ENCODE assay signal across 1 cellular context in the genomic region with DNA sequence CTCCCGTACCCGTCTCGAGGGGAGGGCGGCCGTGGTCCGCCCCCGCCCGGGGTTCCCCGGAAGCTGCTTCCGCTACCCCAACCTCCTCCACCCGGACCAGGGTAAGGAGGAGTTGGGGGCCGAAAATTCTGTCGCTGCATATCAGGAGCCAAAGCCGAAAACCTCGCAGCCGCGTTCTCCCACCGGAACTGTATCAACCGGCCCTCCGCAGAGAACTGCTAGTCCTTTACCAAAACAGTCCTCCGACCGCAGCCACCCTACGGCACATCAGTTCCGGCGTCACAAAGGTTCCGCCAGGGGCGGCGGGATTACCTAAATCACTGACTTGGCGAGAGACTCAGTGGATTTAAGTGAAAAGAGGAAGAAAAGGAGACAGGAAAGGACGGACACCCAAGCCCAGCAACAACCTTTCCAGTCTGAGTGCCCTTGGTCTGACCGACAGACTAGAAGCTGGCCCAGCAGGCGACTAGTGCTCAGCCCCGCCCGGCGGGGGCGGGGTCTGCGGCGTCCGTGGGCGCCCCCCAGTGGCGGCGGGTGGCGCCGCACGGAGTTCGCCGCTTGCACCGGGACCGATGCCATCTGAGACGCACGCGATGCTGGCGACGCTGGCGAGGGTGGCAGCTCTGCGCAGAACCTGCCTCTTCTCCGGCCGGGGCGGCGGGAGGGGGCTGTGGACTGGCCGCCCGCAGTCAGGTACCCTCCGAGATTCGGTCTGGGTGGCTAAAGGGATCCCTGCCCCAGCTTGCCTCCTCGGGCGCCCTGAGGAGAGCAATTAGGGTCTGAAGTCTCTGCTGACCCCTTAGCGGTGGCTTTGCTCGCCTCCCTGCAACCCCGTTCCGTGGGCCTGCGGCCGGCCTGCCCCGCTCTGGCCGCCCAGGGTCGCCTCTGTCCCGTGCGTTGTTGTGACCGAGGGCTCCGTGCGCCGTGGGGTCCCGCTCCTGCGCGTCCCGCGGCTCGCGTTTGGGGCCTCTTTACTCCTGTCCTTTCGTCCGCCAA.
TF ChIP-seq lines count a peak whose summit lies in the region.

A gene (minus strand): TSS at position 195 of the 996 bp plus-strand sequence. CDS start 55 bp downstream, at position 140.
A gene (plus strand): TSS at position 578 of the 996 bp plus-strand sequence.

TF ChIP-seq in K562, 482 proteins besides CTCF, POLR2A, EP300 and RAD21 (continued from another document and continues in another):
- peak; percentile 78 for TF ChIP-seq NEUROD1 (IDR thresholded peaks at IDR 0.05; ENCODE audit: borderline replicate concordance, low read depth, low read length, partially characterized antibody)
- 0 out of 2 replicates have a peak, but pooled peaks have one; percentile 21 for TF ChIP-seq CREB1 (IDR thresholded peaks at IDR 0.05)
- TF ChIP-seq CREB1 (CRISPR knock-in tag; IDR thresholded peaks at IDR 0.05), result peak; percentile 59; the same call in 1 of the 2 replicates
- no peak for TF ChIP-seq PRPF4 (IDR thresholded peaks at IDR 0.05; ENCODE audit: insufficient read depth, low read depth, low read length, poor library complexity, severe bottlenecking)
- no peak for TF ChIP-seq FOXA1 (IDR thresholded peaks at IDR 0.05; ENCODE audit: borderline replicate concordance)
- TF ChIP-seq PCBP1 (IDR thresholded peaks at IDR 0.05; ENCODE audit: low read depth, low read length, poor library complexity, severe bottlenecking), result peak; percentile 62
- TF ChIP-seq KLF13 (tag; IDR thresholded peaks at IDR 0.05; ENCODE audit: borderline replicate concordance, low read depth), result peak; percentile 100
- TF ChIP-seq BCL6 (CRISPR knock-in tag; IDR thresholded peaks at IDR 0.05), result no peak
- TF ChIP-seq PURB (CRISPR knock-in tag; IDR thresholded peaks at IDR 0.05; ENCODE audit: low read depth), result no peak
- TF ChIP-seq, protein P1, sequence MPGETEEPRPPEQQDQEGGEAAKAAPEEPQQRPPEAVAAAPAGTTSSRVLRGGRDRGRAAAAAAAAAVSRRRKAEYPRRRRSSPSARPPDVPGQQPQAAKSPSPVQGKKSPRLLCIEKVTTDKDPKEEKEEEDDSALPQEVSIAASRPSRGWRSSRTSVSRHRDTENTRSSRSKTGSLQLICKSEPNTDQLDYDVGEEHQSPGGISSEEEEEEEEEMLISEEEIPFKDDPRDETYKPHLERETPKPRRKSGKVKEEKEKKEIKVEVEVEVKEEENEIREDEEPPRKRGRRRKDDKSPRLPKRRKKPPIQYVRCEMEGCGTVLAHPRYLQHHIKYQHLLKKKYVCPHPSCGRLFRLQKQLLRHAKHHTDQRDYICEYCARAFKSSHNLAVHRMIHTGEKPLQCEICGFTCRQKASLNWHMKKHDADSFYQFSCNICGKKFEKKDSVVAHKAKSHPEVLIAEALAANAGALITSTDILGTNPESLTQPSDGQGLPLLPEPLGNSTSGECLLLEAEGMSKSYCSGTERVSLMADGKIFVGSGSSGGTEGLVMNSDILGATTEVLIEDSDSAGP (CRISPR knock-in tag; IDR thresholded peaks at IDR 0.05), result 0 out of 2 replicates have a peak, but pooled peaks have one; percentile 23
- TF ChIP-seq NUFIP1 (IDR thresholded peaks at IDR 0.05; ENCODE audit: partially characterized antibody), result no peak
- no peak for TF ChIP-seq RBM39 (optimal IDR thresholded peaks at IDR 0.05; ENCODE audit: low read depth, low read length)
- TF ChIP-seq KLF16 (IDR thresholded peaks at IDR 0.05), result 0 out of 2 replicates have a peak, but pooled peaks have one; percentile 35
- no peak for TF ChIP-seq E2F3 (CRISPR knock-in tag; IDR thresholded peaks at IDR 0.05)
- no peak for TF ChIP-seq RFX7 (CRISPR knock-in tag; IDR thresholded peaks at IDR 0.05)
- TF ChIP-seq ARNT (IDR thresholded peaks at IDR 0.05), result peak; percentile 70 to 83; a peak in 1 of 4 replicates
- no peak for TF ChIP-seq YBX1 (IDR thresholded peaks at IDR 0.05)
- TF ChIP-seq TAF9B (IDR thresholded peaks at IDR 0.05; ENCODE audit: partially characterized antibody), result peak; percentile 98
- TF ChIP-seq, protein P2, sequence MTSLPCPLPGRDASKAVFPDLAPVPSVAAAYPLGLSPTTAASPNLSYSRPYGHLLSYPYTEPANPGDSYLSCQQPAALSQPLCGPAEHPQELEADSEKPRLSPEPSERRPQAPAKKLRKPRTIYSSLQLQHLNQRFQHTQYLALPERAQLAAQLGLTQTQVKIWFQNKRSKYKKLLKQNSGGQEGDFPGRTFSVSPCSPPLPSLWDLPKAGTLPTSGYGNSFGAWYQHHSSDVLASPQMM (CRISPR knock-in tag; IDR thresholded peaks at IDR 0.05), result no peak
- no peak for TF ChIP-seq ERF (CRISPR knock-in tag; IDR thresholded peaks at IDR 0.05)
- peak; percentile 66 for TF ChIP-seq FIP1L1 (IDR thresholded peaks at IDR 0.05; ENCODE audit: low read depth, low read length, poor library complexity, severe bottlenecking)
- TF ChIP-seq SMAD3 (CRISPR knock-in tag; conservative IDR thresholded peaks at IDR 0.05), result 0 out of 2 replicates have a peak, but pooled peaks have one; percentile 33
- TF ChIP-seq HNRNPL (IDR thresholded peaks at IDR 0.05; ENCODE audit: low read depth, low read length), result peak; percentile 89
- TF ChIP-seq, protein P3, sequence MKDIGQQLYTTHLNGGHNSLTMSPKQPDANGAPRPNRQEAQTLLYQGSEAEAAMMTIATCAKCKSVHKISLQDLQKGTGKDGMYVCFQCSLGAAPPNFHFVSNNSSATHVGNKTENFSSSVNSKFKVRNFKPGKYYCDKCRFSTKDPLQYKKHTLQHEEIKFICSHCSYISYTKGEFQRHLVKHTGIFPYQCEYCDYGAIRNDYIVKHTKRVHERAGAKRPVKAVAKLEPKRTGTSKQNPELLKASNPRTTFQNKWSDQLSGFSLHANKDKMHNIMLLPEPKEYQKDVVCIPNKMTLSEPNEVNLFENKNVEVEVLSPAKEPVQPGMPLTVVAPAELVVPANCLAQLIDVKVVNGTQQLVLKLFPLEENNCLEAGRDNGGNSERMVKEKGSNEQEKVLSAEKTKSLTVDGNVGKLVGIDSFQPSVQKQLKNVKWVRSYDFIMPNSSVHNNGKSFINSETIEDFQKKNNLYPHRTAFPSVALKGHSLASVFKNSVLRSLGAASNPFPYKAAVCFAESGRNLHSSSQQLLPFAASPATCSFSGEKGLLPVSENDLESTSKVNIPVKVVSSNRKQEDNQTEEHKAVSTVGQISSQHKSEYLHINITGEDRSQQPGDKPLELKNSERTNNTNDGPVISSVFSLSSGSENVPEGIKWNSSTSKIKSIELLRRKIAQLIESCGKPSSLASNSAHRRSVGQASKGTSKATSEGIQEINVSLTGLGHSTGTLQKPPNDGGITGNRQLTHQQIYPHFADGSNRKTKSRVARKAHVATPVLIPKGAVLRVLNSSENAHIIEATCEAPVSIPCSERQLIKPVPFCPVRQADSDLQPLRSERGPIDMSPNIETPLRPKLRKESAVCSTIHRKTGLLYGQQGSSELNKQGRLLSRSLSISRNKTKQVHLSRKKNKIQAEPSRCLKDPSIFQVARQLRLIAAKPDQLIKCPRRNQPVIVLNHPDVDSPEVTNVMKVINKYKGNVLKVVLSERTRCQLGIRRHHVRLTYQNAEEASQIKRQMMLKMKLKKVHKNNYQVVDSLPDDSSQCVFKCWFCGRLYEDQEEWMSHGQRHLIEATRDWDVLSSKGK (CRISPR knock-in tag; IDR thresholded peaks at IDR 0.05), result no peak
- TF ChIP-seq, protein P4, sequence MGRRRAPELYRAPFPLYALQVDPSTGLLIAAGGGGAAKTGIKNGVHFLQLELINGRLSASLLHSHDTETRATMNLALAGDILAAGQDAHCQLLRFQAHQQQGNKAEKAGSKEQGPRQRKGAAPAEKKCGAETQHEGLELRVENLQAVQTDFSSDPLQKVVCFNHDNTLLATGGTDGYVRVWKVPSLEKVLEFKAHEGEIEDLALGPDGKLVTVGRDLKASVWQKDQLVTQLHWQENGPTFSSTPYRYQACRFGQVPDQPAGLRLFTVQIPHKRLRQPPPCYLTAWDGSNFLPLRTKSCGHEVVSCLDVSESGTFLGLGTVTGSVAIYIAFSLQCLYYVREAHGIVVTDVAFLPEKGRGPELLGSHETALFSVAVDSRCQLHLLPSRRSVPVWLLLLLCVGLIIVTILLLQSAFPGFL (CRISPR knock-in tag; IDR thresholded peaks at IDR 0.05), result 0 out of 2 replicates have a peak, but pooled peaks have one; percentile 54
- TF ChIP-seq, protein P5, sequence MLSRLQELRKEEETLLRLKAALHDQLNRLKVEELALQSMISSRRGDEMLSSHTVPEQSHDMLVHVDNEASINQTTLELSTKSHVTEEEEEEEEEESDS (CRISPR knock-in tag; IDR thresholded peaks at IDR 0.05), result no peak
- TF ChIP-seq, protein P6, sequence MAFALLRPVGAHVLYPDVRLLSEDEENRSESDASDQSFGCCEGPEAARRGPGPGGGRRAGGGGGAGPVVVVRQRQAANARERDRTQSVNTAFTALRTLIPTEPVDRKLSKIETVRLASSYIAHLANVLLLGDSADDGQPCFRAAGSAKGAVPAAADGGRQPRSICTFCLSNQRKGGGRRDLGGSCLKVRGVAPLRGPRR (CRISPR knock-in tag; IDR thresholded peaks at IDR 0.05), result no peak
- TF ChIP-seq ZNF124 (CRISPR knock-in tag; IDR thresholded peaks at IDR 0.05), result no peak
- TF ChIP-seq KHSRP (IDR thresholded peaks at IDR 0.05), result no peak
- TF ChIP-seq, protein P7, sequence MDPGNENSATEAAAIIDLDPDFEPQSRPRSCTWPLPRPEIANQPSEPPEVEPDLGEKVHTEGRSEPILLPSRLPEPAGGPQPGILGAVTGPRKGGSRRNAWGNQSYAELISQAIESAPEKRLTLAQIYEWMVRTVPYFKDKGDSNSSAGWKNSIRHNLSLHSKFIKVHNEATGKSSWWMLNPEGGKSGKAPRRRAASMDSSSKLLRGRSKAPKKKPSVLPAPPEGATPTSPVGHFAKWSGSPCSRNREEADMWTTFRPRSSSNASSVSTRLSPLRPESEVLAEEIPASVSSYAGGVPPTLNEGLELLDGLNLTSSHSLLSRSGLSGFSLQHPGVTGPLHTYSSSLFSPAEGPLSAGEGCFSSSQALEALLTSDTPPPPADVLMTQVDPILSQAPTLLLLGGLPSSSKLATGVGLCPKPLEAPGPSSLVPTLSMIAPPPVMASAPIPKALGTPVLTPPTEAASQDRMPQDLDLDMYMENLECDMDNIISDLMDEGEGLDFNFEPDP (CRISPR knock-in tag; IDR thresholded peaks at IDR 0.05), result no peak
- 0 out of 2 replicates have a peak, but pooled peaks have one; percentile 18 for TF ChIP-seq SMC3 (conservative IDR thresholded peaks at IDR 0.05; ENCODE audit: insufficient read depth, low read depth, low read length)
- TF ChIP-seq, protein P8, sequence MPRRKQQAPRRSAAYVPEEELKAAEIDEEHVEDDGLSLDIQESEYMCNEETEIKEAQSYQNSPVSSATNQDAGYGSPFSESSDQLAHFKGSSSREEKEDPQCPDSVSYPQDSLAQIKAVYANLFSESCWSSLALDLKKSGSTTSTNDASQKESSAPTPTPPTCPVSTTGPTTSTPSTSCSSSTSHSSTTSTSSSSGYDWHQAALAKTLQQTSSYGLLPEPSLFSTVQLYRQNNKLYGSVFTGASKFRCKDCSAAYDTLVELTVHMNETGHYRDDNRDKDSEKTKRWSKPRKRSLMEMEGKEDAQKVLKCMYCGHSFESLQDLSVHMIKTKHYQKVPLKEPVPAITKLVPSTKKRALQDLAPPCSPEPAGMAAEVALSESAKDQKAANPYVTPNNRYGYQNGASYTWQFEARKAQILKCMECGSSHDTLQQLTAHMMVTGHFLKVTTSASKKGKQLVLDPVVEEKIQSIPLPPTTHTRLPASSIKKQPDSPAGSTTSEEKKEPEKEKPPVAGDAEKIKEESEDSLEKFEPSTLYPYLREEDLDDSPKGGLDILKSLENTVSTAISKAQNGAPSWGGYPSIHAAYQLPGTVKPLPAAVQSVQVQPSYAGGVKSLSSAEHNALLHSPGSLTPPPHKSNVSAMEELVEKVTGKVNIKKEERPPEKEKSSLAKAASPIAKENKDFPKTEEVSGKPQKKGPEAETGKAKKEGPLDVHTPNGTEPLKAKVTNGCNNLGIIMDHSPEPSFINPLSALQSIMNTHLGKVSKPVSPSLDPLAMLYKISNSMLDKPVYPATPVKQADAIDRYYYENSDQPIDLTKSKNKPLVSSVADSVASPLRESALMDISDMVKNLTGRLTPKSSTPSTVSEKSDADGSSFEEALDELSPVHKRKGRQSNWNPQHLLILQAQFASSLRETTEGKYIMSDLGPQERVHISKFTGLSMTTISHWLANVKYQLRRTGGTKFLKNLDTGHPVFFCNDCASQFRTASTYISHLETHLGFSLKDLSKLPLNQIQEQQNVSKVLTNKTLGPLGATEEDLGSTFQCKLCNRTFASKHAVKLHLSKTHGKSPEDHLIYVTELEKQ (CRISPR knock-in tag; IDR thresholded peaks at IDR 0.05), result no peak
- peak; percentile 95 for TF ChIP-seq SP1 (CRISPR knock-in tag; IDR thresholded peaks at IDR 0.05)
- peak; percentile 82 for TF ChIP-seq NR3C1 (CRISPR knock-in tag; IDR thresholded peaks at IDR 0.05)
- 0 out of 2 replicates have a peak, but pooled peaks have one; percentile 45 for TF ChIP-seq DMBX1 (CRISPR knock-in tag; IDR thresholded peaks at IDR 0.05; ENCODE audit: borderline replicate concordance)
- TF ChIP-seq, protein P9, sequence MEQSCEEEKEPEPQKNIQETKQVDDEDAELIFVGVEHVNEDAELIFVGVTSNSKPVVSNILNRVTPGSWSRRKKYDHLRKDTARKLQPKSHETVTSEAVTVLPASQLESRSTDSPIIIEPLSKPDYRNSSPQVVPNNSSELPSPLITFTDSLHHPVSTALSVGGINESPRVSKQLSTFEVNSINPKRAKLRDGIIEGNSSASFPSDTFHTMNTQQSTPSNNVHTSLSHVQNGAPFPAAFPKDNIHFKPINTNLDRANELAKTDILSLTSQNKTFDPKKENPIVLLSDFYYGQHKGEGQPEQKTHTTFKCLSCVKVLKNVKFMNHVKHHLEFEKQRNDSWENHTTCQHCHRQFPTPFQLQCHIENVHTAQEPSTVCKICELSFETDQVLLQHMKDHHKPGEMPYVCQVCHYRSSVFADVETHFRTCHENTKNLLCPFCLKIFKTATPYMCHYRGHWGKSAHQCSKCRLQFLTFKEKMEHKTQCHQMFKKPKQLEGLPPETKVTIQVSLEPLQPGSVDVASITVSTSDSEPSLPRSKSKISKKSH (CRISPR knock-in tag; IDR thresholded peaks at IDR 0.05), result no peak
- TF ChIP-seq ZNF263 (CRISPR knock-in tag; IDR thresholded peaks at IDR 0.05; ENCODE audit: borderline replicate concordance), result no peak
- 0 out of 2 replicates have a peak, but pooled peaks have one; percentile 50 for TF ChIP-seq JUND (IDR thresholded peaks at IDR 0.05; ENCODE audit: borderline replicate concordance, low read depth, low read length)
- peak; percentile 64; the same call in 2 of the 3 replicates for TF ChIP-seq JUND (tag; IDR thresholded peaks at IDR 0.05; ENCODE audit: borderline replicate concordance, low read depth, low read length)
- no peak for TF ChIP-seq ZNF347 (CRISPR knock-in tag; IDR thresholded peaks at IDR 0.05; ENCODE audit: low read depth)
- no peak for TF ChIP-seq DNMT1 (IDR thresholded peaks at IDR 0.05)
- TF ChIP-seq, protein P10, sequence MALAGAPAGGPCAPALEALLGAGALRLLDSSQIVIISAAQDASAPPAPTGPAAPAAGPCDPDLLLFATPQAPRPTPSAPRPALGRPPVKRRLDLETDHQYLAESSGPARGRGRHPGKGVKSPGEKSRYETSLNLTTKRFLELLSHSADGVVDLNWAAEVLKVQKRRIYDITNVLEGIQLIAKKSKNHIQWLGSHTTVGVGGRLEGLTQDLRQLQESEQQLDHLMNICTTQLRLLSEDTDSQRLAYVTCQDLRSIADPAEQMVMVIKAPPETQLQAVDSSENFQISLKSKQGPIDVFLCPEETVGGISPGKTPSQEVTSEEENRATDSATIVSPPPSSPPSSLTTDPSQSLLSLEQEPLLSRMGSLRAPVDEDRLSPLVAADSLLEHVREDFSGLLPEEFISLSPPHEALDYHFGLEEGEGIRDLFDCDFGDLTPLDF (CRISPR knock-in tag; IDR thresholded peaks at IDR 0.05), result no peak
- no peak for TF ChIP-seq DACH1 (IDR thresholded peaks at IDR 0.05; ENCODE audit: partially characterized antibody)
- no peak for TF ChIP-seq CHD2 (IDR thresholded peaks at IDR 0.05; ENCODE audit: low read depth, low read length)
- peak; percentile 96 for TF ChIP-seq ZFX (CRISPR knock-in tag; IDR thresholded peaks at IDR 0.05)
- TF ChIP-seq SNRNP70 (optimal IDR thresholded peaks at IDR 0.05; ENCODE audit: low read depth, low read length), result no peak
- peak in 1 of 2 experiments; percentile 53; a peak in 1 of 4 replicates for TF ChIP-seq RCOR1 (IDR thresholded peaks at IDR 0.05; ENCODE audit: borderline replicate concordance in 1 of 2, low read depth in 2 of 2, low read length in 2 of 2)
